In the genomic region with DNA sequence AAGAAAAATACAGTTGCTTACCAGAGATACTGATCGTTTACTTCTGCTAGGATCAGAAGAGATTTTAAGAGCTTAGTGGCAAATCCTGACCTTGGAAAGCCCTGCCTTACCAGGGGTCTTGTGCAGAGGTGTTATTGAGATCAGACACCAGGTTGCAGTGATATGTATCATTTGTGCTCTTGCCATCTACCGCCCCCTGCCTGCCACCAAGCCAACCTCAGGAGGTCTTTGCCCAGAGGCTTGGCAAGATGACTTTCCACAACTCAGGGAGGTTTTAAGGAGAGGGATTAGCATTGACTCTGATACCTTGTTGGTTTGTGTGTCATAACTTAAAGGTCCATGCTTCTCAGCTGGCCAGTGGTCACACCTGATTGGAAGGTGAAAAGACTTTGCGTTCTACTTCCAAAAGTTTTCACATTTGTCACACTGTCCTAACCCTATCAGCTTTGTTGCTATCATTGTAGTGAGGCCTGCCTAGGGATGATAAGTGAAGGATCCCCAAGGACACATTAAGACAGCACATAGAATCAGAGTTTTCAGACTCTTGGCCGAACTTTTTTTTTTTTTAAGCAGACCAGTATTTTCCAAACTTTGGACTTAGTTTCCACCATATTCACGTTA, we compare ENCODE assay signal across 8 cellular contexts. TPM values are rescaled to one million over a fixed set of nuclear protein-coding genes. Genes with fewer than 3 reads are reported as not detected.
A peak's percentile ranks its signal among the peaks of the same experiment; 100 is the strongest.
DNase-seq lines count a peak whose midpoint lies in the region; ATAC-seq and TF ChIP-seq lines count a peak whose summit lies in the region.

No MANE protein-coding gene starts in this region.

- no peak for TF ChIP-seq POLR2A in upper lobe of left lung (IDR thresholded peaks at IDR 0.05)

- WGBS in endodermal cell (ENCODE audit: insufficient coverage in 1 of 2, insufficient read length in 1 of 2), 2 experiments: 47 to 56% methylated on average over 3 to 5 of the region's 5 CpGs
- WGBS in upper lobe of left lung, 2 donors: 62 to 67% methylated on average over 5 of the region's 5 CpGs

- TF ChIP-seq CTCF in endodermal cell (conservative IDR thresholded peaks at IDR 0.05) (peak; percentile 94), upper lobe of left lung (IDR thresholded peaks at IDR 0.05) (peak; percentile 53 to 72 (median 58))

- TF ChIP-seq EP300 in upper lobe of left lung (IDR thresholded peaks at IDR 0.05): no peak

- peak; percentile 70 to 73 for ATAC-seq in natural killer cell treated with Interleukin-12 subunit alpha and Interleukin-12 subunit beta and Interleukin-15 and Interleukin-18, amount 100 ng/mL, for 72 hours
- ATAC-seq in upper lobe of left lung (ENCODE audit: low FRiP score in 2 of 2) (peak; percentile 65 to 67), HG03521 (IDR thresholded peaks at IDR 0.05; ENCODE audit: unreplicated experiment) (no peak)

- intact Hi-C loops in activated CD4-positive, alpha-beta memory T cell treated with anti-CD3 and anti-CD28 coated beads for 36 hours (cut with micrococcal nuclease): loop anchor here (5.0 kb wide), 2 partner anchors 90 to 320 kb away; no protein-coding TSS in a partner anchor

- H3K9me3 Mint-ChIP-seq in activated CD4-positive, alpha-beta memory T cell treated with anti-CD3 and anti-CD28 coated beads for 36 hours: no peaks in the 10 kb centered on the region
- H3K9me3 Mint-ChIP-seq in endodermal cell: peaks cover 4% of the 10 kb centered on the region
- H3K9me3 Mint-ChIP-seq in natural killer cell treated with Interleukin-12 subunit alpha and Interleukin-12 subunit beta and Interleukin-15 and Interleukin-18, amount 100 ng/mL, for 72 hours: no peaks in the 10 kb centered on the region

- H3K9ac ChIP-seq in endodermal cell (ENCODE audit: extremely low read depth, low read length, poor library complexity, severe bottlenecking): no peak overlapping the region

- CTCF ChIA-PET in activated CD4-positive, alpha-beta memory T cell treated with anti-CD3 and anti-CD28 coated beads for 36 hours (lab: Charles Lee): interaction anchor here (0.6 to 4.7 kb wide), 28 partner anchors 8 to 320 kb away, joined by 3 to 111 read pairs (median 6); no protein-coding TSS in a partner anchor

- H3K36me3 ChIP-seq in H7 (replicated peaks; ENCODE audit: control insufficient read depth, insufficient read depth, low read length): no peaks in the 10 kb centered on the region
- no peaks in the 10 kb centered on the region for H3K36me3 ChIP-seq in endodermal cell (ENCODE audit: control insufficient read depth, insufficient read depth, low read length)
- H3K36me3 ChIP-seq in upper lobe of left lung: no peaks in the 10 kb centered on the region

- H3K27me3 ChIP-seq in H7 (ENCODE audit: control insufficient read depth, insufficient read depth, low read length): no peaks in the 10 kb centered on the region
- H3K27me3 ChIP-seq in endodermal cell (ENCODE audit: control insufficient read depth, insufficient read depth, low read length, poor library complexity, severe bottlenecking): no peaks in the 10 kb centered on the region
- H3K27me3 ChIP-seq in upper lobe of left lung: no peaks in the 10 kb centered on the region

- DNase-seq in GDM1 (lab: John Stamatoyannopoulos, UW) (peak; percentile 15), H7 (peak; percentile 55), NCI-H1694 treated with DMSO at 0.1 percent for 48 hours (lab: John Stamatoyannopoulos, UW) (peak; percentile 44), endodermal cell (peak; percentile 89), upper lobe of left lung (peak in 1 of 2 donors; percentile 67)
- peak; percentile 76 for DNase-seq in activated CD4-positive, alpha-beta memory T cell treated with anti-CD3 and anti-CD28 coated beads for 36 hours
- DNase-seq in natural killer cell treated with Interleukin-12 subunit alpha and Interleukin-12 subunit beta and Interleukin-15 and Interleukin-18, amount 100 ng/mL, for 72 hours (ENCODE audit: low spot score): peak; percentile 71

- H3K4me1 ChIP-seq in endodermal cell (ENCODE audit: control insufficient read depth, insufficient read depth, low read length): no peaks in the 10 kb centered on the region
- H3K4me1 ChIP-seq in upper lobe of left lung: peaks cover 19 to 28% (median 25%) of the 10 kb centered on the region in 4 donors

- peaks cover 14% of the 10 kb centered on the region for H3K4me1 Mint-ChIP-seq in activated CD4-positive, alpha-beta memory T cell treated with anti-CD3 and anti-CD28 coated beads for 36 hours (ENCODE audit: low read depth)
- H3K4me1 Mint-ChIP-seq in endodermal cell: peaks cover under 1% of the 10 kb centered on the region
- peaks cover 13 to 14% of the 10 kb centered on the region in 2 donors for H3K4me1 Mint-ChIP-seq in natural killer cell treated with Interleukin-12 subunit alpha and Interleukin-12 subunit beta and Interleukin-15 and Interleukin-18, amount 100 ng/mL, for 72 hours (ENCODE audit: low read depth in 2 of 2)

- H3K27ac Mint-ChIP-seq in activated CD4-positive, alpha-beta memory T cell treated with anti-CD3 and anti-CD28 coated beads for 36 hours: no peak overlapping the region
- no peak overlapping the region for H3K27ac Mint-ChIP-seq in endodermal cell
- H3K27ac Mint-ChIP-seq in natural killer cell treated with Interleukin-12 subunit alpha and Interleukin-12 subunit beta and Interleukin-15 and Interleukin-18, amount 100 ng/mL, for 72 hours: peak overlapping the region in 1 of 2 donors; percentile 50

- H3K27me3 Mint-ChIP-seq in activated CD4-positive, alpha-beta memory T cell treated with anti-CD3 and anti-CD28 coated beads for 36 hours: no peaks in the 10 kb centered on the region
- H3K27me3 Mint-ChIP-seq in endodermal cell (ENCODE audit: insufficient read depth): no peaks in the 10 kb centered on the region
- H3K27me3 Mint-ChIP-seq in natural killer cell treated with Interleukin-12 subunit alpha and Interleukin-12 subunit beta and Interleukin-15 and Interleukin-18, amount 100 ng/mL, for 72 hours: no peaks in the 10 kb centered on the region

- no peak overlapping the region for H3K4me3 Mint-ChIP-seq in activated CD4-positive, alpha-beta memory T cell treated with anti-CD3 and anti-CD28 coated beads for 36 hours
- no peak overlapping the region for H3K4me3 Mint-ChIP-seq in endodermal cell
- no peak overlapping the region for H3K4me3 Mint-ChIP-seq in natural killer cell treated with Interleukin-12 subunit alpha and Interleukin-12 subunit beta and Interleukin-15 and Interleukin-18, amount 100 ng/mL, for 72 hours

- no peaks in the 10 kb centered on the region for H3K36me3 Mint-ChIP-seq in activated CD4-positive, alpha-beta memory T cell treated with anti-CD3 and anti-CD28 coated beads for 36 hours
- H3K36me3 Mint-ChIP-seq in endodermal cell (ENCODE audit: low read depth): peaks cover 3% of the 10 kb centered on the region
- no peaks in the 10 kb centered on the region for H3K36me3 Mint-ChIP-seq in natural killer cell treated with Interleukin-12 subunit alpha and Interleukin-12 subunit beta and Interleukin-15 and Interleukin-18, amount 100 ng/mL, for 72 hours

- H3K4me3 ChIP-seq in H7 (ENCODE audit: insufficient read depth, low read depth, low read length) (no peak overlapping the region), endodermal cell (ENCODE audit: low read length) (no peak overlapping the region), upper lobe of left lung (no peak overlapping the region)

- POLR2A ChIA-PET in activated CD4-positive, alpha-beta memory T cell treated with anti-CD3 and anti-CD28 coated beads for 36 hours (lab: Charles Lee): interaction anchor here (0.8 to 3.2 kb wide), 5 partner anchors 10 to 90 kb away, joined by 3 to 21 read pairs (median 4); no protein-coding TSS in a partner anchor

- H3K9me3 ChIP-seq in endodermal cell (ENCODE audit: control insufficient read depth, low read length): peaks cover 11% of the 10 kb centered on the region
- H3K9me3 ChIP-seq in upper lobe of left lung: no peaks in the 10 kb centered on the region

- no peak overlapping the region for H3K27ac ChIP-seq in endodermal cell (ENCODE audit: low read depth, low read length)
- no peak overlapping the region for H3K27ac ChIP-seq in upper lobe of left lung

RNA-seq across cellular contexts. Expression of a gene that starts 46.2 kb away (rescaled TPM):
- 25.4 and 26.6 TPM in 2 replicates for total RNA-seq in H7 (2014; rRNA removed; shearing (Covaris generic))
- 10 to 100 TPM; 33.6 to 38.3 TPM for total RNA-seq in activated CD4-positive, alpha-beta memory T cell treated with anti-CD3 and anti-CD28 coated beads for 36 hours
- total RNA-seq in endodermal cell: 10 to 100 TPM; 57.2 to 78.4 TPM
- 28.2 TPM for polyA plus RNA-seq in endodermal cell (2013, experiment 1 of 2)
- polyA plus RNA-seq in endodermal cell (2013, experiment 2 of 2): 27.4 TPM
- 10 to 100 TPM; 58.1 to 99.5 TPM for total RNA-seq in natural killer cell treated with Interleukin-12 subunit alpha and Interleukin-12 subunit beta and Interleukin-15 and Interleukin-18, amount 100 ng/mL, for 72 hours
- 10 to 100 TPM; 25.3 to 65.5 (median 41.3) TPM for total RNA-seq in upper lobe of left lung
